ENCODE assay signal across 31 cellular contexts in the genomic region with DNA sequence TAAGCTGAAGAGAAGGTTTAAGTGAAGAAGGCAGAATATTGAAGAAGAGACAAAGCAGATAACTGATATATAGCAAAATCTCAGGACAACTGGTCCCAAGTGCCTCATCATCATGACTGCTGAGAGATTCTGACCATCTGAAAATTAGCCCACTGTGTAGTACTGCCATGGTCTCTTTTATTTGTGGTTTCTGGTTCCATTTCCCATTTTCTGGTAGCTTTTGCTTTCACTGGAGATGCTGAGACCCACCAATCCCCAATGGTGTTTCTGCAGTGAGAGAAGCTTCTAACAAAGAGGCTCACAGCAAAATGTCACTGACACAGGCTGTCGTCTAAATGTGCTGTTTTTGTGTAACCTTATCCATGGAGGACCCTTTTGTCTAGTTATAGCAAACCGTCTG.
"Had no signal": no experiment of that assay in that cellular context is flagged by ENCODE, and none has a peak within 500 bp of the region (broad histone marks: within the 10 kb centered on the region; RNA-seq: fewer than 3 reads in every experiment).

No MANE protein-coding gene starts in this region.

- ATAC-seq: activated CD8-positive, alpha-beta T cell treated with anti-CD3 and anti-CD28 coated beads for 36 hours; activated naive CD4-positive, alpha-beta T cell treated with anti-CD3 and anti-CD28 coated beads, Interleukin-2, amount 50 U/mL, for 72 hours; body of pancreas; PC-3; WTC11 had no signal

- H3K4me2 ChIP-seq: KMS-11, SK-N-SH had no signal

- H3K36me3 Mint-ChIP-seq: WTC11 had no signal

- H3K27me3 ChIP-seq: adrenal gland, body of pancreas, Peyer's patch, SJSA1 had no signal

- H3K4me3 Mint-ChIP-seq: activated CD8-positive, alpha-beta T cell treated with anti-CD3 and anti-CD28 coated beads for 36 hours; activated naive CD4-positive, alpha-beta T cell treated with anti-CD3 and anti-CD28 coated beads for 36 hours; activated T-cell treated with anti-CD3 and anti-CD28 coated beads, Interleukin-2, amount 50 U/mL, for 24 hours; T-helper 1 cell treated with Interleukin-12 subunit alpha and Interleukin-12 subunit beta and Interleukin-4 antibody, amounts not matched to agents 30 μg/mL and 1 μg/mL, for 36 hours; T-helper 2 cell treated with Interferon-gamma antibody and Interleukin-4, amounts not matched to agents 5 μg/mL and 100 μg/mL, for 36 hours; WTC11 had no signal

- H3K27me3 Mint-ChIP-seq: activated CD8-positive, alpha-beta T cell treated with anti-CD3 and anti-CD28 coated beads for 36 hours had no signal

- H3K4me3 ChIP-seq: adrenal gland, body of pancreas, breast epithelium, coronary artery, Peyer's patch, SJSA1 had no signal

- H3K4me1 ChIP-seq: adrenal gland, body of pancreas, breast epithelium, Peyer's patch, SJSA1 had no signal

- H3K27ac ChIP-seq: adrenal gland, body of pancreas, breast epithelium, coronary artery, KMS-11, Peyer's patch, SJSA1 had no signal

- FAIRE-seq: astrocyte had no signal

- DNase-seq: activated CD4-positive, alpha-beta T cell treated with anti-CD3 and anti-CD28 coated beads for 48 hours; activated CD4-positive, alpha-beta T cell treated with anti-CD3 and anti-CD28 coated beads, Interleukin-2, amount 50 U/mL, for 4 hours; activated CD4-positive, CD25-positive, alpha-beta regulatory T cell treated with anti-CD3 and anti-CD28 coated beads, Interleukin-2, amount 50 U/mL, for 72 hours; activated CD8-positive, alpha-beta T cell treated with anti-CD3 and anti-CD28 coated beads for 36 hours; activated gamma-delta T cell; activated naive CD4-positive, alpha-beta T cell treated with anti-CD3 and anti-CD28 coated beads for 36 hours; activated T-cell treated with anti-CD3 and anti-CD28 coated beads, Interleukin-2, amount 50 U/mL, for 24 hours; adrenal gland; body of pancreas; MM.1S; NCI-H1092 treated with DMSO at 0.1 percent for 48 hours; NCI-H1417; NCI-H187 treated with DMSO at 0.1 percent for 48 hours; NCI-H2081; NCI-H345; NCI-H524 treated with DMSO at 0.1 percent for 48 hours; PC-3; Peyer's patch; RPMI8226; SHP77 treated with DMSO at 0.1 percent for 48 hours; SK-N-SH had no signal

- H3K36me3 ChIP-seq: adrenal gland, breast epithelium, Peyer's patch, SJSA1 had no signal

- H3K9me3 Mint-ChIP-seq: activated naive CD4-positive, alpha-beta T cell treated with anti-CD3 and anti-CD28 coated beads for 36 hours; activated T-cell treated with anti-CD3 and anti-CD28 coated beads, Interleukin-2, amount 50 U/mL, for 24 hours; activated T-helper 2 cell treated with anti-CD3 and anti-CD28 coated beads, Interferon-gamma antibody, Interleukin-2, Interleukin-4, amounts not matched to agents 10 μg/mL and 5 μg/mL and 100 μg/mL, durations not matched to agents 14 hours and 24 hours and 36 hours; T-helper 1 cell treated with Interleukin-12 subunit alpha and Interleukin-12 subunit beta and Interleukin-4 antibody, amounts not matched to agents 30 μg/mL and 1 μg/mL, for 36 hours; T-helper 2 cell treated with Interferon-gamma antibody and Interleukin-4, amounts not matched to agents 5 μg/mL and 100 μg/mL, for 36 hours; WTC11 had no signal

- H3K9ac ChIP-seq: KMS-11, SK-N-SH had no signal

- H3K4me1 Mint-ChIP-seq: WTC11 had no signal

- H3K27ac Mint-ChIP-seq: activated CD8-positive, alpha-beta T cell treated with anti-CD3 and anti-CD28 coated beads for 36 hours; activated naive CD4-positive, alpha-beta T cell treated with anti-CD3 and anti-CD28 coated beads for 36 hours; activated naive CD4-positive, alpha-beta T cell treated with anti-CD3 and anti-CD28 coated beads, Interleukin-2, amount 50 U/mL, for 72 hours; activated T-cell treated with anti-CD3 and anti-CD28 coated beads, Interleukin-2, amount 50 U/mL, for 24 hours; activated T-helper 2 cell treated with anti-CD3 and anti-CD28 coated beads, Interferon-gamma antibody, Interleukin-2, Interleukin-4, amounts not matched to agents 10 μg/mL and 5 μg/mL and 100 μg/mL, durations not matched to agents 14 hours and 24 hours and 36 hours; T-helper 1 cell treated with Interleukin-12 subunit alpha and Interleukin-12 subunit beta and Interleukin-4 antibody, amounts not matched to agents 30 μg/mL and 1 μg/mL, for 36 hours; T-helper 2 cell treated with Interferon-gamma antibody and Interleukin-4, amounts not matched to agents 5 μg/mL and 100 μg/mL, for 36 hours; WTC11 had no signal

- H3K9me3 ChIP-seq: adrenal gland, body of pancreas, breast epithelium, Peyer's patch, SJSA1, SK-N-SH had no signal
